ENCODE assay signal across 28 cellular contexts in genomic region chrX:65491620-65492019, GRCh38.
"Had no signal": no experiment of that assay in that cellular context is flagged by ENCODE, and none has a peak within 500 bp of the region (broad histone marks: within the 10 kb centered on the region; RNA-seq: fewer than 3 reads in every experiment).

No MANE protein-coding gene starts in this region.

- H3K27me3 ChIP-seq: colonic mucosa, esophagus muscularis mucosa, esophagus squamous epithelium, foreskin keratinocyte, gastrocnemius medialis, gastroesophageal sphincter had no signal

- H3K27ac ChIP-seq: colonic mucosa, coronary artery, dorsolateral prefrontal cortex, epithelial cell of prostate, esophagus muscularis mucosa, esophagus squamous epithelium, foreskin keratinocyte, gastrocnemius medialis, gastroesophageal sphincter, heart left ventricle, heart right ventricle had no signal

- H3K9me3 ChIP-seq: colonic mucosa, esophagus muscularis mucosa, esophagus squamous epithelium, gastrocnemius medialis, gastroesophageal sphincter, heart left ventricle, heart right ventricle had no signal

- ATAC-seq: effector memory CD8-positive, alpha-beta T cell; esophagus mucosa; foreskin keratinocyte; gastrocnemius medialis; gastroesophageal sphincter; heart left ventricle; heart right ventricle had no signal

- FAIRE-seq: colon, endometrium, endothelial cell of umbilical vein, frontal cortex had no signal

- H3K4me1 ChIP-seq: colonic mucosa, esophagus muscularis mucosa, esophagus squamous epithelium, foreskin keratinocyte, gastrocnemius medialis, gastroesophageal sphincter, heart left ventricle, heart right ventricle had no signal

- H3K4me3 ChIP-seq: colonic mucosa, coronary artery, dorsolateral prefrontal cortex, esophagus muscularis mucosa, esophagus squamous epithelium, gastrocnemius medialis, gastroesophageal sphincter, heart left ventricle, heart right ventricle had no signal

- DNase-seq: colonic mucosa; cortex of kidney; dermis blood vessel endothelial cell; dorsolateral prefrontal cortex; effector CD4-positive, alpha-beta T cell; effector CD8-positive, alpha-beta T cell; effector memory CD4-positive, alpha-beta T cell; effector memory CD8-positive, alpha-beta T cell; endodermal cell; erythroblast; esophagus squamous epithelium; foreskin fibroblast; foreskin keratinocyte; foreskin melanocyte; gastrocnemius medialis; glutamatergic neuron; head of caudate nucleus; heart left ventricle; heart right ventricle had no signal

- H3K36me3 ChIP-seq: colonic mucosa, esophagus muscularis mucosa, esophagus squamous epithelium, gastrocnemius medialis, gastroesophageal sphincter, heart left ventricle, heart right ventricle had no signal
